In the genomic region with DNA sequence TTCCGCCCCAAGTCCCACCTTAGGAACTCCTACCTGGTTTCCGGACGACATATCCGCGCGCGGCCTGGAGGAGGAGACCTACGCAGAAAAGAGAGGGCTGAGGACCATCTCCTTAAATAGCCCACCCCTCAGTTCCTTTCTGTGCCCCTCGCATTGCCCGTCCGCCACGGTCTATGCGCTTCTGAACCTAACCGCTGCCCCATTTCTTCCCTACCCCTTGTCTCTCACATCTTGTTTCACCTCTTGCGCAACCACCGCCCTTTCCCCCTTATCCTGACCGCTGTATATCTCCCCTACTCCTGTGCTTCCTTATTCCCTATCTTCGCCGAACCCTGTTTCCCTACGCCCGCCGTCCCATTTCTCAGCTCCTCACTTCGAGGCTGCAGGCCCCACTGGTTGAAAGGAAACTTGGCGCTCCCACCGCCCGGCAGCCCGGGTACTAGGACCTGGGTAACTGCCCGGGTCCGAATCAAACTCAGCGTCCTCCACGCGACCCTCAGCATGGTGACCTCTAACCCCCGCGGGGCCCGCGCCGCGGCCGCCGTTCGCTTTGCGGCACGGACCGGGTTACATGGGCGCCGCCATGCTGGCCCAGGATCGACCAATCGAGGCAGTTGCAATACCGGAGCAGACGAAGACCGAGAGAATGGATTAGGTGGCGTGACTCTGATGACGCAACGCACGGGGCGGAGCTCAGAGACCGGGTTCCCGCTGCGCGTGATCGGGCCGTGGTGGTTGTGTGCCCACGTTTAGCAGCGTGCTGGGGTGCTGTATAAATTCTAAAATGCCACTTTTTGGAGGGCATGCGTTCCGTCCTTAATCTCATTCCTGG, we compare ENCODE assay signal across 1 cellular context.
TF ChIP-seq lines count a peak whose summit lies in the region.

Gene MRPS15 (minus strand): TSS at position 612 of the 832 bp plus-strand sequence. CDS start 109 bp downstream, at position 503.

TF ChIP-seq in HepG2, 621 proteins besides CTCF, POLR2A, EP300 and RAD21 (continued from another document):
- no peak for TF ChIP-seq MTA3 (CRISPR knock-in tag; IDR thresholded peaks at IDR 0.05)
- peak; percentile 73; the same call in 1 of the 2 replicates for TF ChIP-seq ZFP41 (CRISPR knock-in tag; IDR thresholded peaks at IDR 0.05; ENCODE audit: borderline replicate concordance)
- 0 out of 2 replicates have a peak, but pooled peaks have one; percentile 47 for TF ChIP-seq ZNF652 (CRISPR knock-in tag; IDR thresholded peaks at IDR 0.05; ENCODE audit: borderline replicate concordance, low read depth)
- peak; percentile 24; the same call in 1 of the 2 replicates for TF ChIP-seq SP140L (CRISPR knock-in tag; IDR thresholded peaks at IDR 0.05; ENCODE audit: borderline replicate concordance)
- no peak for TF ChIP-seq FOXO4 (CRISPR knock-in tag; conservative IDR thresholded peaks at IDR 0.05)
- peak; percentile 43; the same call in 1 of the 2 replicates for TF ChIP-seq ZNF644 (CRISPR knock-in tag; IDR thresholded peaks at IDR 0.05; ENCODE audit: low read depth)
- TF ChIP-seq ZNF562 (CRISPR knock-in tag; IDR thresholded peaks at IDR 0.05; ENCODE audit: borderline replicate concordance) = 0 out of 2 replicates have a peak, but pooled peaks have one; percentile 35
- TF ChIP-seq ZSCAN12 (CRISPR knock-in tag; IDR thresholded peaks at IDR 0.05) = no peak
- peak; percentile 83 for TF ChIP-seq ZNF407 (CRISPR knock-in tag; IDR thresholded peaks at IDR 0.05; ENCODE audit: not compliant biosample characterization)
- TF ChIP-seq GMEB2 (CRISPR knock-in tag; IDR thresholded peaks at IDR 0.05; ENCODE audit: low read depth) = peak; percentile 64
- no peak for TF ChIP-seq SYNCRIP (IDR thresholded peaks at IDR 0.05; ENCODE audit: insufficient read depth, low read depth, low read length)
- TF ChIP-seq, protein P1, sequence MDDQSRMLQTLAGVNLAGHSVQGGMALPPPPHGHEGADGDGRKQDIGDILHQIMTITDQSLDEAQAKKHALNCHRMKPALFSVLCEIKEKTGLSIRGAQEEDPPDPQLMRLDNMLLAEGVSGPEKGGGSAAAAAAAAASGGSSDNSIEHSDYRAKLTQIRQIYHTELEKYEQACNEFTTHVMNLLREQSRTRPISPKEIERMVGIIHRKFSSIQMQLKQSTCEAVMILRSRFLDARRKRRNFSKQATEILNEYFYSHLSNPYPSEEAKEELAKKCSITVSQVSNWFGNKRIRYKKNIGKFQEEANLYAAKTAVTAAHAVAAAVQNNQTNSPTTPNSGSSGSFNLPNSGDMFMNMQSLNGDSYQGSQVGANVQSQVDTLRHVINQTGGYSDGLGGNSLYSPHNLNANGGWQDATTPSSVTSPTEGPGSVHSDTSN (CRISPR knock-in tag; IDR thresholded peaks at IDR 0.05; ENCODE audit: borderline replicate concordance) = peak; percentile 68; the same call in 1 of the 2 replicates
- TF ChIP-seq ZNF790 (CRISPR knock-in tag; IDR thresholded peaks at IDR 0.05; ENCODE audit: borderline replicate concordance) = peak; percentile 65; the same call in 1 of the 2 replicates
- TF ChIP-seq, protein P2, sequence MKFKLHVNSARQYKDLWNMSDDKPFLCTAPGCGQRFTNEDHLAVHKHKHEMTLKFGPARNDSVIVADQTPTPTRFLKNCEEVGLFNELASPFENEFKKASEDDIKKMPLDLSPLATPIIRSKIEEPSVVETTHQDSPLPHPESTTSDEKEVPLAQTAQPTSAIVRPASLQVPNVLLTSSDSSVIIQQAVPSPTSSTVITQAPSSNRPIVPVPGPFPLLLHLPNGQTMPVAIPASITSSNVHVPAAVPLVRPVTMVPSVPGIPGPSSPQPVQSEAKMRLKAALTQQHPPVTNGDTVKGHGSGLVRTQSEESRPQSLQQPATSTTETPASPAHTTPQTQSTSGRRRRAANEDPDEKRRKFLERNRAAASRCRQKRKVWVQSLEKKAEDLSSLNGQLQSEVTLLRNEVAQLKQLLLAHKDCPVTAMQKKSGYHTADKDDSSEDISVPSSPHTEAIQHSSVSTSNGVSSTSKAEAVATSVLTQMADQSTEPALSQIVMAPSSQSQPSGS (CRISPR knock-in tag; IDR thresholded peaks at IDR 0.05) = peak; percentile 98
- TF ChIP-seq KLF16 (CRISPR knock-in tag; IDR thresholded peaks at IDR 0.05) = peak in 1 of 2 experiments; percentile 98; a peak in 2 of 4 replicates
- peak; percentile 92; the same call in 1 of the 2 replicates for TF ChIP-seq SIN3A (IDR thresholded peaks at IDR 0.05; ENCODE audit: borderline replicate concordance, low read depth, low read length)
- TF ChIP-seq CEBPZ (IDR thresholded peaks at IDR 0.05; ENCODE audit: low read length) = no peak
- peak; percentile 77 for TF ChIP-seq ZMYM4 (CRISPR knock-in tag; IDR thresholded peaks at IDR 0.05)
- peak; percentile 65; the same call in 1 of the 2 replicates for TF ChIP-seq ZIK1 (CRISPR knock-in tag; IDR thresholded peaks at IDR 0.05; ENCODE audit: borderline replicate concordance, low read depth)
- peak; percentile 66 for TF ChIP-seq SRSF1 (optimal IDR thresholded peaks at IDR 0.05; ENCODE audit: low read depth, low read length)
- TF ChIP-seq KLF6 (CRISPR knock-in tag; IDR thresholded peaks at IDR 0.05) = peak; percentile 83; the same call in 1 of the 2 replicates
- peak; percentile 66; the same call in 1 of the 2 replicates for TF ChIP-seq ZNF616 (CRISPR knock-in tag; IDR thresholded peaks at IDR 0.05; ENCODE audit: low read depth)
- TF ChIP-seq ZNF3 (CRISPR knock-in tag; IDR thresholded peaks at IDR 0.05) = no peak
- TF ChIP-seq SMARCE1 (IDR thresholded peaks at IDR 0.05; ENCODE audit: borderline replicate concordance) = no peak
- 0 out of 2 replicates have a peak, but pooled peaks have one; percentile 39 for TF ChIP-seq TOPORS (CRISPR knock-in tag; IDR thresholded peaks at IDR 0.05)
- peak; percentile 96 for TF ChIP-seq ERF (CRISPR knock-in tag; IDR thresholded peaks at IDR 0.05)
- TF ChIP-seq PHB2 (IDR thresholded peaks at IDR 0.05; ENCODE audit: partially characterized antibody) = no peak
- no peak; the same call in 1 of the 2 replicates for TF ChIP-seq ZBTB1 (CRISPR knock-in tag; IDR thresholded peaks at IDR 0.05; ENCODE audit: borderline replicate concordance)
- no peak for TF ChIP-seq ZBTB37 (CRISPR knock-in tag; IDR thresholded peaks at IDR 0.05)
